In genomic region chr18:35063875-35064274, GRCh38 we compare ENCODE assay signal across 25 cellular contexts. TPM values are rescaled to one million over a fixed set of nuclear protein-coding genes. Genes with fewer than 3 reads are reported as not detected.
A peak's percentile ranks its signal among the peaks of the same experiment; 100 is the strongest.
DNase-seq lines count a peak whose midpoint lies in the region; ATAC-seq and TF ChIP-seq lines count a peak whose summit lies in the region.
"Had no signal": no experiment of that assay in that cellular context is flagged by ENCODE, and none has a peak within 500 bp of the region (broad histone marks: within the 10 kb centered on the region; RNA-seq: fewer than 3 reads in every experiment).

No MANE protein-coding gene starts in this region.

- no peak overlapping the region for H3K27ac ChIP-seq in right atrium auricular region
- H3K27ac ChIP-seq in lower lobe of right lung, result no peak overlapping the region
- no peak overlapping the region for H3K27ac ChIP-seq in upper lobe of right lung
- no peak overlapping the region for H3K27ac ChIP-seq in CD4-positive, alpha-beta memory T cell (ENCODE audit: low read depth, low read length)
- H3K27ac ChIP-seq: BLaER1 had no signal

- peaks cover 3 to 6% of the 10 kb centered on the region in 2 donors for H3K36me3 Mint-ChIP-seq in CD4-positive, alpha-beta memory T cell

- ATAC-seq in Right ventricle myocardium superior (ENCODE audit: poor library complexity) (peak; percentile 14), lower lobe of right lung (peak; percentile 47 to 54), upper lobe of right lung (peak; percentile 69)
- ATAC-seq: K562, Panc1 had no signal

- H3K36me3 ChIP-seq in right atrium auricular region (no peaks in the 10 kb centered on the region), lower lobe of right lung (no peaks in the 10 kb centered on the region), upper lobe of right lung (no peaks in the 10 kb centered on the region), MG63 (no peaks in the 10 kb centered on the region)
- no peaks in the 10 kb centered on the region for H3K36me3 ChIP-seq in CD4-positive, alpha-beta memory T cell (ENCODE audit: insufficient read depth, low read length)
- H3K36me3 ChIP-seq: HAP-1 had no signal

- intact Hi-C loops in Right ventricle myocardium superior (cut with DNase I) (no loop called here), lower lobe of right lung (cut with DNase I) (no loop called here), upper lobe of right lung (cut with DNase I) (no loop called here)
- intact Hi-C loops in CD4-positive, alpha-beta memory T cell (cut with micrococcal nuclease), result no loop called here

- H3K4me3 ChIP-seq in right atrium auricular region, result no peak overlapping the region
- no peak overlapping the region for H3K4me3 ChIP-seq in lower lobe of right lung
- no peak overlapping the region for H3K4me3 ChIP-seq in upper lobe of right lung
- H3K4me3 ChIP-seq in MG63, result no peak overlapping the region
- no peak overlapping the region for H3K4me3 ChIP-seq in CD4-positive, alpha-beta memory T cell (ENCODE audit: low read length in 2 of 2)
- H3K4me3 ChIP-seq: BLaER1, HAP-1, K562 had no signal

- no peaks in the 10 kb centered on the region for H3K27me3 Mint-ChIP-seq in CD4-positive, alpha-beta memory T cell
- H3K27me3 Mint-ChIP-seq: CD4-positive, alpha-beta T cell had no signal

- no peak for TF ChIP-seq CTCF in right atrium auricular region (IDR thresholded peaks at IDR 0.05)
- TF ChIP-seq CTCF in lower lobe of right lung (IDR thresholded peaks at IDR 0.05), result no peak
- no peak for TF ChIP-seq CTCF in upper lobe of right lung (IDR thresholded peaks at IDR 0.05)

- H3K27me3 ChIP-seq in right atrium auricular region (no peaks in the 10 kb centered on the region), lower lobe of right lung (ENCODE audit: low read depth) (no peaks in the 10 kb centered on the region), upper lobe of right lung (no peaks in the 10 kb centered on the region), MG63 (no peaks in the 10 kb centered on the region)
- no peaks in the 10 kb centered on the region for H3K27me3 ChIP-seq in CD4-positive, alpha-beta memory T cell (ENCODE audit: insufficient read depth, low read length)
- H3K27me3 ChIP-seq: BLaER1 had no signal

- no peaks in the 10 kb centered on the region for H3K9me3 Mint-ChIP-seq in CD4-positive, alpha-beta memory T cell
- H3K9me3 Mint-ChIP-seq: CD4-positive, alpha-beta T cell; HFFc6 had no signal

- peaks cover 0 to 62% of the 10 kb centered on the region in 2 donors for H3K4me1 ChIP-seq in right atrium auricular region
- H3K4me1 ChIP-seq in lower lobe of right lung, result peaks cover 14% of the 10 kb centered on the region
- H3K4me1 ChIP-seq in upper lobe of right lung, result peaks cover 11% of the 10 kb centered on the region
- H3K4me1 ChIP-seq in CD4-positive, alpha-beta memory T cell (ENCODE audit: insufficient read depth, low read length), result no peaks in the 10 kb centered on the region
- H3K4me1 ChIP-seq: BLaER1, Caco-2 had no signal

- POLR2A ChIA-PET in CD4-positive, alpha-beta memory T cell (lab: Charles Lee; ENCODE audit: partially characterized antibody), result interaction anchor here (0.6 kb wide), 1 partner anchor 34 kb away, joined by 3 read pairs; no protein-coding TSS in a partner anchor

- CTCF ChIA-PET in CD4-positive, alpha-beta memory T cell (lab: Charles Lee; ENCODE audit: partially characterized antibody), result interaction anchor here (0.5 to 0.6 kb wide), 2 partner anchors 47 to 58 kb away, joined by 3 read pairs; no protein-coding TSS in a partner anchor

- H3K9me3 ChIP-seq in right atrium auricular region (no peaks in the 10 kb centered on the region), lower lobe of right lung (no peaks in the 10 kb centered on the region), upper lobe of right lung (no peaks in the 10 kb centered on the region), MG63 (no peaks in the 10 kb centered on the region)
- H3K9me3 ChIP-seq in CD4-positive, alpha-beta memory T cell (ENCODE audit: control insufficient read depth in 1 of 2, low read length in 2 of 2), result no peaks in the 10 kb centered on the region
- H3K9me3 ChIP-seq: BLaER1, Caco-2, HAP-1, SK-N-SH had no signal

- peak overlapping the region in 3 of 7 donors; percentile 20 to 91 (median 53) for H3K27ac Mint-ChIP-seq in CD4-positive, alpha-beta memory T cell
- H3K27ac Mint-ChIP-seq: CD4-positive, alpha-beta T cell; HFFc6 had no signal

- H3K4me3 Mint-ChIP-seq in CD4-positive, alpha-beta memory T cell, result no peak overlapping the region
- H3K4me3 Mint-ChIP-seq: CD4-positive, alpha-beta T cell; HFFc6 had no signal

- H3K4me1 Mint-ChIP-seq in CD4-positive, alpha-beta memory T cell, result peaks cover 40 to 77% (median 52%) of the 10 kb centered on the region in 4 donors

- DNase-seq in Right ventricle myocardium superior (no peak), right atrium auricular region (ENCODE audit: low spot score) (no peak), RPMI8226 (peak; percentile 31), lower lobe of right lung (no peak), upper lobe of right lung (no peak), DMS79 treated with DMSO at 0.1 percent for 48 hours (lab: John Stamatoyannopoulos, UW) (no peak), MG63 (no peak)
- no peak for DNase-seq in CD4-positive, alpha-beta memory T cell
- DNase-seq: Caco-2; CD4-positive, alpha-beta T cell; EL; GDM1; GOT3; HFFc6; NCI-H1417; NCI-H187; NCI-H2107; NCI-H524; NCI-H774; SK-N-SH; SW 1271 had no signal

RNA-seq across cellular contexts. Expression of gene MAPRE2, which starts 22.7 kb away (rescaled TPM):
- total RNA-seq in Right ventricle myocardium superior (101 TPM), right atrium auricular region (100 to 1,000 TPM; 107 to 133 TPM), lower lobe of right lung (33.8 TPM), upper lobe of right lung (35.4 TPM)
- total RNA-seq in MG63 (2014; rRNA removed; shearing (Covaris generic); ENCODE audit: low replicate concordance), result 5.9 and 7.5 TPM in 2 replicates
- total RNA-seq in CD4-positive, alpha-beta memory T cell, result 10 to 100 TPM; 48.8 to 54.1 TPM
- 100 to 1,000 TPM in 1 of 2 donors, 10 to 100 TPM in 1; 66.5 to 100 TPM for polyA plus RNA-seq in CD4-positive, alpha-beta memory T cell

Comparison
In these comparisons a context has a peak if more than half of its experiments do, and no peak if none do; other contexts are left out.
1. ATAC-seq: peak in every context shown above with its lines; median percentile 69 in upper lobe of right lung; 50 in lower lobe of right lung; 14 in Right ventricle myocardium superior.